8 cellular contexts compared by ENCODE assay signal in the genomic region with DNA sequence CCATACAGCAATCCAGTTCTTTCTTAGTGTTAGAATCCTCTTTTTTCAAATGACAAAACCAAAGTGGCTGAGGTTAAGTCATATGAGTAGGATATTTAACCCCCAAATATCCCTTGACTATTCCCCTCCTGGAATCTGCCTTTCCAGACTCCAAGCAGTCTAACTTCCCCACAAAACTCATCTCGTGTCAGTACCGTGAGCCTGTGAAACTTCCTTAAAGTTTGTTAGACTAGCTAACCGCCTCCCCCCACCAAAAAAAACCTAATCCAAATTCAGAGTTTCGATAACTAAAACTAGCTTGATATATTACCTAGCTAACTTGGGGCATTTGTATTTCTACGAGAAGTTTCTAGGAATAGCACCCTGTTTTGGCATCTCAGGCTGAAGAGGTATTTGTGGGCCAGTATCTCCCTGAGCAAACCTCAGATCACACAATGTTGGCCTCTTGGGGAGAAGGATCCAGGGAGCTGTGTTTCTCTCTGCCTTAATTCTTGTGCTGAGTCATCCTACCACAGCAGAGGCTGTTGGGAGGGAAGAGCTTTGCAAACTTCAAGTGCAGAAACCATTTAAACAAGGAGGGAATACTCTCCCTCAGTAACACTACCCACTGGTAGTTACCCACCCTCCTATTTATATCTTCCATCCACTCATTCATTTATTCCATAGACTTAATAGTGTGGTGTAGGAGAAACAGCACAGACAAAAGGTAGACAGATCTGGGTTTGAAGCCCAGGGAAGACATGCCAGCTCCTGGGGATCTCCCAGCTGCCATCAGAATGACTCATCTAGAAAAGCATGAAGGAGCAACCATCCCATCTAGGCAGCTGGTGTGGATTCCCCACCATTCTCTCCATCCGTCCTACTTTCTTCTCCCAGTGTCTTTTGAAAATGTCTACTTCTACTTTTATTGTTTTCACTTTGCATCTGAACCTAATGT. TPM values are rescaled to one million over a fixed set of nuclear protein-coding genes. Genes with fewer than 3 reads are reported as not detected.
DNase-seq lines count a peak whose midpoint lies in the region; ATAC-seq, FAIRE-seq and TF ChIP-seq lines count a peak whose summit lies in the region.

No MANE protein-coding gene starts in this region.

- H4K20me1 ChIP-seq in K562 (replicated peaks; ENCODE audit: control insufficient read depth, insufficient read depth, low read length): no peaks in the 10 kb centered on the region

- H2AFZ ChIP-seq in K562 (ENCODE audit: low read depth, low read length): peak overlapping the region; percentile 46

- peak; percentile 86 for FAIRE-seq in K562 (lab: Jason Lieb, UNC)

- intact Hi-C loops in K562 (cut with micrococcal nuclease): no loop called here

- POLR2A ChIA-PET in K562 (lab: Yijun Ruan, JAX): interaction anchor here (0.7 to 1.4 kb wide), 4 partner anchors 8 to 588 kb away, joined by 3 to 6 read pairs (median 4); no protein-coding TSS in a partner anchor

- peaks cover 4% of the 10 kb centered on the region; the same call in 2 of the 3 replicates for H3K36me3 ChIP-seq in K562 (ENCODE audit: control insufficient read depth, insufficient read depth, low read length)

- H3K4me2 ChIP-seq in K562 (ENCODE audit: insufficient read depth, low read length): peak overlapping the region; percentile 30

- TF ChIP-seq RAD21 in K562 (CRISPR knock-in tag; conservative IDR thresholded peaks at IDR 0.05 in 1 of 2, IDR thresholded peaks at IDR 0.05 in 1 of 2): no peak

- peaks cover 0 to 17% of the 10 kb centered on the region in 2 experiments; a peak in 3 of 5 replicates for H3K4me1 ChIP-seq in K562 (replicated peaks in 1 of 2; ENCODE audit: control insufficient read depth in 2 of 2, insufficient read depth in 2 of 2, low read length in 2 of 2)

- no peaks in the 10 kb centered on the region for H3K27me3 ChIP-seq in K562 (ENCODE audit: control insufficient read depth in 2 of 2, insufficient read depth in 2 of 2, low read length in 2 of 2)

- peak overlapping the region; percentile 82 for H3K27ac ChIP-seq in K562 (ENCODE audit: extremely low read depth, low read depth, low read length)

- BruUV-seq in K562 (replicated peaks; lab: Mats Ljungman, UMichigan): no TSS peak

- no peaks in the 10 kb centered on the region for H3K79me2 ChIP-seq in K562 (ENCODE audit: control insufficient read depth, insufficient read depth, low read length)

- H3K9me1 ChIP-seq in K562 (ENCODE audit: control insufficient read depth, insufficient read depth, low read length): no peaks in the 10 kb centered on the region

- TF ChIP-seq EP300 in K562 (IDR thresholded peaks at IDR 0.05; ENCODE audit: low read length): peak; percentile 45; the same call in 1 of the 2 replicates

- peak overlapping the region in 1 of 2 experiments; percentile 64; a peak in 3 of 4 replicates for H3K9ac ChIP-seq in K562 (ENCODE audit: insufficient read depth in 1 of 2, low read depth in 2 of 2, low read length in 2 of 2)

- CTCF ChIA-PET in K562 (lab: Yijun Ruan, JAX; ENCODE audit: low intra/inter-chr PET ratio): no interaction called here

- H3K4me3 ChIP-seq in K562: no peak overlapping the region

- in situ Hi-C loops in Caki2 (cut with HindIII; ENCODE audit: low pct_unique_long_range_greater_than_20kb, low sequenced_read_pairs): no loop called here
- in situ Hi-C loops in K562 (cut with MboI): no loop called here

- 0 out of 6 replicates have a peak, but pooled peaks of 1 of the 3 experiments have one; percentile 1 for TF ChIP-seq CTCF in K562 (IDR thresholded peaks at IDR 0.05 in 2 of 3, conservative IDR thresholded peaks at IDR 0.05 in 1 of 3; ENCODE audit: insufficient read depth in 2 of 3, low read depth in 1 of 3, low read length in 3 of 3)

- ATAC-seq in GM21360 (IDR thresholded peaks at IDR 0.05; ENCODE audit: unreplicated experiment) (peak; percentile 74), HG03469 (IDR thresholded peaks at IDR 0.05; ENCODE audit: unreplicated experiment) (peak; percentile 43), K562 (peak; percentile 93)

- TF ChIP-seq POLR2A in K562 (conservative IDR thresholded peaks at IDR 0.05): no peak

- DNase-seq in Caki2 (ENCODE audit: low read depth) (peak; percentile 86), K562 (ENCODE audit: extremely low read depth in 1 of 4, low spot score in 3 of 4) (peak; percentile 41 to 82 (median 56)), occipital lobe (lab: John Stamatoyannopoulos, UW) (peak; percentile 12), NOMO-1 (lab: John Stamatoyannopoulos, UW; ENCODE audit: unreplicated experiment in 2 of 2) (no peak), NCI-H748 treated with DMSO at 0.1 percent for 48 hours (lab: John Stamatoyannopoulos, UW) (no peak), T-helper 9 cell (no peak)

- 31% methylated on average over 6 of the region's 6 CpGs for WGBS in K562 (ENCODE audit: insufficient coverage, low coverage, missing lambda C conversion rate)

- H3K9me3 ChIP-seq in K562 (replicated peaks; ENCODE audit: control insufficient read depth, insufficient read depth, low read depth, low read length): no peaks in the 10 kb centered on the region

TF ChIP-seq in K562, 482 proteins besides CTCF, POLR2A, EP300 and RAD21 (continues in another document):
- TF ChIP-seq C11orf30 (IDR thresholded peaks at IDR 0.05; ENCODE audit: low read depth): peak; percentile 92
- TF ChIP-seq BCOR (IDR thresholded peaks at IDR 0.05): no peak
- no peak for TF ChIP-seq CHD2 (IDR thresholded peaks at IDR 0.05; ENCODE audit: low read depth, low read length)
- no peak for TF ChIP-seq ZNF764 (CRISPR knock-in tag; IDR thresholded peaks at IDR 0.05; ENCODE audit: low read depth)
- TF ChIP-seq CBX2 (IDR thresholded peaks at IDR 0.05; ENCODE audit: insufficient read depth, low read length, poor library complexity, severe bottlenecking): no peak
- 0 out of 2 replicates have a peak, but pooled peaks have one; percentile 33 for TF ChIP-seq CUX1 (CRISPR knock-in tag; IDR thresholded peaks at IDR 0.05)
- no peak; the same call in 1 of the 2 replicates for TF ChIP-seq TAF7 (tag; IDR thresholded peaks at IDR 0.05)
- no peak for TF ChIP-seq MTA2 (IDR thresholded peaks at IDR 0.05; ENCODE audit: low read depth)
- TF ChIP-seq GABPB2 (CRISPR knock-in tag; conservative IDR thresholded peaks at IDR 0.05): no peak

RNA-seq across cellular contexts. Expression of gene TXK, which starts 39.3 kb away (rescaled TPM):
- total RNA-seq in Caki2 (2014; rRNA removed; shearing (Covaris generic); ENCODE audit: low replicate concordance): 0.38 TPM in 1 of 2 replicates, not detected in the other
- 1.1 TPM in 2 replicates for total RNA-seq in K562 (2011; cell fraction: chromatin; rRNA removed; ENCODE audit: low replicate concordance)
- total RNA-seq in K562 (2011; cell fraction: nucleolus; rRNA removed): 0.17 TPM in 1 of 2 replicates, not detected in the other
- 0.95 and 1.5 TPM in 2 replicates for total RNA-seq in K562 (2011; cell fraction: nucleoplasm; rRNA removed)
- total RNA-seq in K562 (2014; rRNA removed): 0.61 TPM in 1 of 2 replicates, not detected in the other
- total RNA-seq in K562 (2014; rRNA removed; fragmentation: Illumina TruSeq; extraction: Trizol): 0.36 and 0.64 TPM in 2 replicates
- total RNA-seq in K562 (2015; rRNA removed; fragmentation: Illumina TruSeq; extraction: Trizol): 1.1 TPM in 2 replicates
- total RNA-seq in K562 (2021): 0.40 and 0.67 TPM in 2 replicates
- 0.25 and 0.60 TPM in 2 replicates for polyA plus RNA-seq in K562 (2011; rRNA removed)
- 0.04 and 0.31 TPM in 2 replicates for polyA plus RNA-seq in K562 (2011; cell fraction: cytosol; rRNA removed)
- polyA plus RNA-seq in K562 (2011; cell fraction: nucleus; rRNA removed): 0.90 and 2.1 TPM in 2 replicates
- polyA plus RNA-seq in K562 (2012): 0.51 and 1.6 TPM in 2 replicates
- 0.66 and 0.91 TPM in 2 replicates for polyA plus RNA-seq in K562 (2014; fragmentation: Illumina TruSeq; extraction: Trizol)
- under 1 TPM; 0.24 to 0.51 TPM for polyA plus RNA-seq in K562 (2014; fragmentation: Nextera tagmentation; extraction: Ambion mirVana)
- 0.16 and 0.77 TPM in 2 replicates for polyA plus RNA-seq in K562 (2014; rRNA removed)
- polyA minus RNA-seq in K562 (2011; rRNA and poly(A)+ RNA removed): 0.28 and 1.1 TPM in 2 replicates
- polyA minus RNA-seq in K562 (2011; cell fraction: cytosol; rRNA and poly(A)+ RNA removed): 1.7 TPM in 1 of 2 replicates, not detected in the other
- 0.27 and 1.2 TPM in 2 replicates for polyA minus RNA-seq in K562 (2011; cell fraction: nucleus; rRNA and poly(A)+ RNA removed)
- 3.1 TPM for total RNA-seq in occipital lobe

Comparison
In these comparisons a context has a peak if more than half of its experiments do, and no peak if none do; other contexts are left out.
1. DNase-seq: peak in Caki2 (single experiment), K562 (4 of 4) and occipital lobe (single experiment); none in NOMO-1 (0 of 2), NCI-H748 treated with DMSO at 0.1 percent for 48 hours (single experiment) and T-helper 9 cell (single experiment).
2. ATAC-seq: peak in every context shown above with its lines; median percentile 93 in K562; 74 in GM21360; 43 in HG03469.